Comparison of ENCODE assay signal across 20 cellular contexts in the genomic region with DNA sequence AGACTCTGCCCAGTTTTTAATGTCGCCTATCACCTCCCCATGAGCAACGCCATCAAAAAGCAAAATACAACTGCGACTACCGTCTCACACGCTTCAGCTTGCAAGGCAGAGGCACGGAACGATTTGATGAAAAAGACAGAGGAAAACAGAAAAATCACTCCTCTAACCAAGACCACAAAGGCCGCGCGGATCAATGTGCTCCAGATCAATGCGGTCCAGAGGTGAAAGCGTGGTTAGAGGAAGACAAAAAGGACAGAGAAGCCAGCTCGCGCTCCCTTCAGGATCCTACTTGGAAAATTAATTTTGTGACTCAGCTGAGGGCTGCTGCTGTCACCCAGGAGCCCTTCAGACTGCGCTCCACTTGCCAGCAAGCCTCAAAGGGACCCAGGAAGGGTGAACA.
A peak's percentile ranks its signal among the peaks of the same experiment; 100 is the strongest.
DNase-seq lines count a peak whose midpoint lies in the region; ATAC-seq and TF ChIP-seq lines count a peak whose summit lies in the region.
"Had no signal": no experiment of that assay in that cellular context is flagged by ENCODE, and none has a peak within 500 bp of the region (broad histone marks: within the 10 kb centered on the region; RNA-seq: fewer than 3 reads in every experiment).

No MANE protein-coding gene starts in this region.

- H3K27ac Mint-ChIP-seq in endothelial cell (ENCODE audit: unreplicated experiment): no peak overlapping the region
- H3K27ac Mint-ChIP-seq in neural progenitor cell: peak overlapping the region; percentile 52
- H3K27ac Mint-ChIP-seq: CD4-positive, alpha-beta memory T cell had no signal

- no peak for ATAC-seq in GM18505 (IDR thresholded peaks at IDR 0.05; ENCODE audit: unreplicated experiment)
- ATAC-seq in GM21515 (IDR thresholded peaks at IDR 0.05; ENCODE audit: unreplicated experiment): no peak
- ATAC-seq: PC-3 had no signal

- H3K4me1 ChIP-seq in neural progenitor cell: peaks cover 11% of the 10 kb centered on the region

- no peaks in the 10 kb centered on the region for H4K20me1 ChIP-seq in neural progenitor cell (ENCODE audit: low read depth)

- H3K27me3 ChIP-seq in neural progenitor cell: no peaks in the 10 kb centered on the region

- no peak overlapping the region for H3K4me2 ChIP-seq in neural progenitor cell

- H3K9me3 Mint-ChIP-seq in endothelial cell (ENCODE audit: unreplicated experiment): no peaks in the 10 kb centered on the region
- no peaks in the 10 kb centered on the region for H3K9me3 Mint-ChIP-seq in neural progenitor cell

- H3K79me2 ChIP-seq in neural progenitor cell (ENCODE audit: low read depth): no peaks in the 10 kb centered on the region

- TF ChIP-seq POLR2A in GM18505 (IDR thresholded peaks at IDR 0.05; ENCODE audit: borderline replicate concordance, extremely low read depth, insufficient read depth, insufficient read length): no peak

- TF ChIP-seq CTCF in endothelial cell (IDR thresholded peaks at IDR 0.05; ENCODE audit: unreplicated experiment) (no peak), neural progenitor cell (IDR thresholded peaks at IDR 0.05) (no peak)

- H3K36me3 ChIP-seq in neural progenitor cell: no peaks in the 10 kb centered on the region

- peaks cover 2% of the 10 kb centered on the region for H3K27me3 Mint-ChIP-seq in endothelial cell (ENCODE audit: unreplicated experiment)
- no peaks in the 10 kb centered on the region for H3K27me3 Mint-ChIP-seq in neural progenitor cell (ENCODE audit: insufficient read depth, low read depth)
- H3K27me3 Mint-ChIP-seq: CD4-positive, alpha-beta memory T cell had no signal

- no peak overlapping the region for H3K4me3 ChIP-seq in neural progenitor cell
- H3K4me3 ChIP-seq: GM23248 had no signal

- peak; percentile 49 for DNase-seq in activated effector memory CD4-positive, alpha-beta T cell treated with anti-CD3 and anti-CD28 coated beads, Interleukin-2, amount 50 U/mL, for 16 hours
- DNase-seq in activated effector memory CD4-positive, alpha-beta T cell treated with Interleukin-2 at 50 U/mL for 16 hours: no peak
- DNase-seq in endothelial cell (ENCODE audit: low spot score) (peak; percentile 2), neural progenitor cell (ENCODE audit: low spot score) (no peak), ureter (ENCODE audit: low spot score) (peak; percentile 19), caudate nucleus (lab: John Stamatoyannopoulos, UW) (no peak)
- DNase-seq: Calu3; CD4-positive, alpha-beta memory T cell; DMS53; GM23248; KBM-7; MV-4-11; NCI-H1417; NCI-H1930; NCI-H510A; NCI-H774; PC-3 had no signal

- H3K4me1 Mint-ChIP-seq in endothelial cell (ENCODE audit: unreplicated experiment) (no peaks in the 10 kb centered on the region), neural progenitor cell (peaks cover 28% of the 10 kb centered on the region)
- H3K4me1 Mint-ChIP-seq: CD4-positive, alpha-beta memory T cell had no signal

- no peak overlapping the region for H3K27ac ChIP-seq in neural progenitor cell
- no peak overlapping the region for H3K27ac ChIP-seq in caudate nucleus (ENCODE audit: low read depth, low read length)
- H3K27ac ChIP-seq: GM23248, RWPE1 had no signal

- H3K4me3 Mint-ChIP-seq in endothelial cell (ENCODE audit: unreplicated experiment) (no peak overlapping the region), neural progenitor cell (no peak overlapping the region)
- H3K4me3 Mint-ChIP-seq: CD4-positive, alpha-beta memory T cell had no signal

- no peaks in the 10 kb centered on the region for H3K9me3 ChIP-seq in neural progenitor cell (ENCODE audit: low read depth)

- no peaks in the 10 kb centered on the region for H3F3A ChIP-seq in neural progenitor cell (ENCODE audit: low read depth)

- H3K36me3 Mint-ChIP-seq in endothelial cell (ENCODE audit: low read depth, unreplicated experiment) (no peaks in the 10 kb centered on the region), neural progenitor cell (no peaks in the 10 kb centered on the region)

- H3K9ac ChIP-seq in neural progenitor cell: no peak overlapping the region
- H3K9ac ChIP-seq: GM23248 had no signal

- H2AFZ ChIP-seq in neural progenitor cell (replicated peaks): peak overlapping the region; percentile 54
- H2AFZ ChIP-seq: GM23248 had no signal

Comparison
In these comparisons a context has a peak if more than half of its experiments do, and no peak if none do; other contexts are left out.
1. DNase-seq: peak in activated effector memory CD4-positive, alpha-beta T cell treated with anti-CD3 and anti-CD28 coated beads, Interleukin-2, amount 50 U/mL, for 16 hours (single experiment), endothelial cell (single experiment) and ureter (single experiment); none in activated effector memory CD4-positive, alpha-beta T cell treated with Interleukin-2 at 50 U/mL for 16 hours (single experiment), neural progenitor cell (single experiment) and caudate nucleus (0 of 61).